ENCODE assay signal across 25 cellular contexts in genomic region chr1:14260480-14260879, GRCh38.
"Had no signal": no experiment of that assay in that cellular context is flagged by ENCODE, and none has a peak within 500 bp of the region (broad histone marks: within the 10 kb centered on the region; RNA-seq: fewer than 3 reads in every experiment).

No MANE protein-coding gene starts in this region.

- H3K9me3 Mint-ChIP-seq: activated B cell treated with CpG ODN at 0.5 μM for 24 hours; activated naive CD4-positive, alpha-beta T cell treated with anti-CD3 and anti-CD28 coated beads, Interleukin-2, amount 10 ng/mL, durations not matched to agents 7 days and 5 days; activated naive CD8-positive, alpha-beta T cell treated with anti-CD3 and anti-CD28 coated beads, Interleukin-2, amount 10 ng/mL, durations not matched to agents 7 days and 5 days; natural killer cell; neural progenitor cell; T-helper 2 cell treated with Interferon-gamma antibody and Interleukin-4, amounts not matched to agents 5 μg/mL and 100 μg/mL, for 36 hours had no signal

- H3K9me3 ChIP-seq: colonic mucosa, left ventricle myocardium inferior, right lobe of liver, tibial artery had no signal

- H3K27ac ChIP-seq: colonic mucosa, foreskin keratinocyte, neural progenitor cell, right lobe of liver, skin epidermis, tibial artery had no signal

- DNase-seq: activated B cell treated with CpG ODN at 0.5 μM for 24 hours; activated CD4-positive, alpha-beta T cell treated with anti-CD3 and anti-CD28 coated beads for 36 hours; activated CD8-positive, alpha-beta memory T cell treated with anti-CD3 and anti-CD28 coated beads, Interleukin-2, amount 10 ng/mL, durations not matched to agents 7 days and 5 days; activated CD8-positive, alpha-beta T cell treated with anti-CD3 and anti-CD28 coated beads, Interleukin-2, amount 10 ng/mL, durations not matched to agents 7 days and 5 days; activated gamma-delta T cell; activated naive CD4-positive, alpha-beta T cell treated with anti-CD3 and anti-CD28 coated beads, Interleukin-2, amount 10 ng/mL, durations not matched to agents 7 days and 5 days; activated naive CD8-positive, alpha-beta T cell treated with anti-CD3 and anti-CD28 coated beads, Interleukin-2, amount 10 ng/mL, durations not matched to agents 7 days and 5 days; amniotic stem cell; colonic mucosa; foreskin keratinocyte; left ventricle myocardium inferior; mesendoderm; natural killer cell; right lobe of liver; stimulated activated CD4-positive, alpha-beta T cell treated with anti-CD3 and anti-CD28 coated beads, Interleukin-12 subunit alpha, Interleukin-12 subunit beta, amount 100 ng/mL, for 4 hours; stimulated activated CD4-positive, alpha-beta T cell treated with anti-CD3 and anti-CD28 coated beads, Interleukin-4, amount 100 ng/mL, for 1 hour; stimulated activated naive CD8-positive, alpha-beta T cell treated with anti-CD3 and anti-CD28 coated beads, Interleukin-15, Interleukin-2, amounts not matched to agents 100 U/mL and 50 U/mL, for 24 hours; T-helper 1 cell; tibial artery had no signal

- H3K27me3 ChIP-seq: colonic mucosa, neural progenitor cell had no signal

- H3K27me3 Mint-ChIP-seq: activated CD4-positive, alpha-beta T cell treated with anti-CD3 and anti-CD28 coated beads for 36 hours; activated CD8-positive, alpha-beta memory T cell treated with anti-CD3 and anti-CD28 coated beads, Interleukin-2, amount 10 ng/mL, durations not matched to agents 7 days and 5 days had no signal

- H3K4me3 ChIP-seq: colonic mucosa, left ventricle myocardium inferior, lung, neural progenitor cell, right lobe of liver, skin epidermis, tibial artery had no signal

- H3K4me1 Mint-ChIP-seq: activated CD4-positive, alpha-beta T cell treated with anti-CD3 and anti-CD28 coated beads for 36 hours; activated CD8-positive, alpha-beta memory T cell treated with anti-CD3 and anti-CD28 coated beads, Interleukin-2, amount 10 ng/mL, durations not matched to agents 7 days and 5 days; activated naive CD4-positive, alpha-beta T cell treated with anti-CD3 and anti-CD28 coated beads, Interleukin-2, amount 10 ng/mL, durations not matched to agents 7 days and 5 days; activated naive CD8-positive, alpha-beta T cell treated with anti-CD3 and anti-CD28 coated beads, Interleukin-2, amount 10 ng/mL, durations not matched to agents 7 days and 5 days; natural killer cell had no signal

- H3K27ac Mint-ChIP-seq: activated B cell treated with CpG ODN at 0.5 μM for 24 hours; activated CD4-positive, alpha-beta T cell treated with anti-CD3 and anti-CD28 coated beads for 36 hours; activated CD8-positive, alpha-beta memory T cell treated with anti-CD3 and anti-CD28 coated beads, Interleukin-2, amount 10 ng/mL, durations not matched to agents 7 days and 5 days; activated CD8-positive, alpha-beta T cell treated with anti-CD3 and anti-CD28 coated beads, Interleukin-2, amount 10 ng/mL, durations not matched to agents 7 days and 5 days; activated naive CD4-positive, alpha-beta T cell treated with anti-CD3 and anti-CD28 coated beads, Interleukin-2, amount 10 ng/mL, durations not matched to agents 7 days and 5 days; activated naive CD8-positive, alpha-beta T cell treated with anti-CD3 and anti-CD28 coated beads, Interleukin-2, amount 10 ng/mL, durations not matched to agents 7 days and 5 days; natural killer cell; T-helper 2 cell treated with Interferon-gamma antibody and Interleukin-4, amounts not matched to agents 5 μg/mL and 100 μg/mL, for 36 hours had no signal

- H3K9ac ChIP-seq: neural progenitor cell had no signal

- H3K4me3 Mint-ChIP-seq: activated B cell treated with CpG ODN at 0.5 μM for 24 hours; activated CD4-positive, alpha-beta T cell treated with anti-CD3 and anti-CD28 coated beads for 36 hours; activated CD8-positive, alpha-beta memory T cell treated with anti-CD3 and anti-CD28 coated beads, Interleukin-2, amount 10 ng/mL, durations not matched to agents 7 days and 5 days; activated CD8-positive, alpha-beta T cell treated with anti-CD3 and anti-CD28 coated beads, Interleukin-2, amount 10 ng/mL, durations not matched to agents 7 days and 5 days; activated naive CD4-positive, alpha-beta T cell treated with anti-CD3 and anti-CD28 coated beads, Interleukin-2, amount 10 ng/mL, durations not matched to agents 7 days and 5 days; activated naive CD8-positive, alpha-beta T cell treated with anti-CD3 and anti-CD28 coated beads, Interleukin-2, amount 10 ng/mL, durations not matched to agents 7 days and 5 days; natural killer cell; neural progenitor cell; T-helper 2 cell treated with Interferon-gamma antibody and Interleukin-4, amounts not matched to agents 5 μg/mL and 100 μg/mL, for 36 hours had no signal

- H3K4me2 ChIP-seq: neural progenitor cell had no signal

- H3K36me3 ChIP-seq: colonic mucosa, left ventricle myocardium inferior, neural progenitor cell, right lobe of liver, tibial artery had no signal

- FAIRE-seq: endothelial cell of umbilical vein, islet of Langerhans had no signal

- H3K4me1 ChIP-seq: colonic mucosa, foreskin keratinocyte, left ventricle myocardium inferior, right lobe of liver, tibial artery had no signal

- ATAC-seq: activated CD4-positive, alpha-beta T cell treated with anti-CD3 and anti-CD28 coated beads for 36 hours; activated CD8-positive, alpha-beta memory T cell treated with anti-CD3 and anti-CD28 coated beads, Interleukin-2, amount 10 ng/mL, durations not matched to agents 7 days and 5 days; activated CD8-positive, alpha-beta T cell treated with anti-CD3 and anti-CD28 coated beads, Interleukin-2, amount 10 ng/mL, durations not matched to agents 7 days and 5 days; foreskin keratinocyte; natural killer cell; right lobe of liver; stimulated activated naive CD8-positive, alpha-beta T cell treated with anti-CD3 and anti-CD28 coated beads, Interleukin-15, Interleukin-2, amounts not matched to agents 100 U/mL and 50 U/mL, for 24 hours had no signal

- H3K36me3 Mint-ChIP-seq: activated CD8-positive, alpha-beta memory T cell treated with anti-CD3 and anti-CD28 coated beads, Interleukin-2, amount 10 ng/mL, durations not matched to agents 7 days and 5 days; activated naive CD4-positive, alpha-beta T cell treated with anti-CD3 and anti-CD28 coated beads, Interleukin-2, amount 10 ng/mL, durations not matched to agents 7 days and 5 days; activated naive CD8-positive, alpha-beta T cell treated with anti-CD3 and anti-CD28 coated beads, Interleukin-2, amount 10 ng/mL, durations not matched to agents 7 days and 5 days; natural killer cell; neural progenitor cell had no signal
